13 cellular contexts compared by ENCODE assay signal in the genomic region with DNA sequence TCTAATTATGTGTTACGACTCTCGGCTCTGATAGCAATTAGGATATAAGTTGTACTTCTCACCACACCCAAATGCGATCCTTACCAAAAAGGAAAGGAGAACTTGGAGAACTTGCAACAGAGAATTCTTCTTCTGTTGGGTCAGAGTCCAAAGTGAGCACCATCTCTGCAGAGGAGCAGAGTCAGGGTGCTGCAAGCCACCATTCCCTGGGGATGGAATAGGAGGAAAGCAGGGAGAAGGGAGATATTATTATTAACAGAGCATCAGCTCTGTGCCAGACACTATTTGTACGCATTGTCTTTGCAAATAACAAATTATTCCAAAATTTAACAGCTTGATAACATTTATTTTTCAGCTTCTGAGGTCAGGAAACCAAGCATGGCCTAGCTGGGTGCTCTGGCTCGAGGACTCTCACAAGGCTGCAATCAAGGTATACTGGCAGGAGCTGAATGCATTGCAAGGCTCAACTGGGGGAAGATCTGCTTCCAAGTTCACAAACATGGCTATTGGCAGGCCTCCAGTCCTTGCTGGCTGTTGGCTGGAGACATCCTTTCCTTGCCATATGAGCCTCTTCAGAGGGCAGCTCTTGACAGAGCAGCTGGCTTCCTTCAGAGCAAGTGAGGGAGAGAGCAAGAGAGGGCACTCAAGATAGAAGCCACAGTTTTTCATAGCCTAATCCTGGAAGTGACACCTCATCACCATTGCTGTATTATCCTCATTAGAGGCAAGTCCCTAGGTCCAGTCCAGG.
DNase-seq lines count a peak whose midpoint lies in the region; ATAC-seq and TF ChIP-seq lines count a peak whose summit lies in the region.
"Had no signal": no experiment of that assay in that cellular context is flagged by ENCODE, and none has a peak within 500 bp of the region (broad histone marks: within the 10 kb centered on the region; RNA-seq: fewer than 3 reads in every experiment).

No MANE protein-coding gene starts in this region.

- H3K9me3 ChIP-seq in MG63 (no peaks in the 10 kb centered on the region), body of pancreas (no peaks in the 10 kb centered on the region), stomach (no peaks in the 10 kb centered on the region)

- TF ChIP-seq EP300 in stomach (IDR thresholded peaks at IDR 0.05): no peak

- intact Hi-C loops in body of pancreas (cut with DNase I) (no loop called here), left colon (cut with DNase I, micrococcal nuclease) (no loop called here), stomach (cut with DNase I; ENCODE audit: low total_unique reads) (no loop called here)

- WGBS in body of pancreas, 2 donors: 69 to 70% methylated on average over 5 of the region's 5 CpGs
- 60 to 74% (median 70%) methylated on average over 5 of the region's 5 CpGs for WGBS in stomach, 5 donors

- TF ChIP-seq CTCF in body of pancreas (IDR thresholded peaks at IDR 0.05): no peak
- TF ChIP-seq CTCF in stomach (IDR thresholded peaks at IDR 0.05): no peak

- H3K27ac ChIP-seq in body of pancreas (no peak overlapping the region), stomach (peak overlapping the region in 1 of 5 donors; percentile 8)
- H3K27ac ChIP-seq: HL-60 had no signal

- H3K4me3 ChIP-seq in MG63: no peak overlapping the region
- H3K4me3 ChIP-seq in body of pancreas: no peak overlapping the region
- H3K4me3 ChIP-seq in stomach: no peak overlapping the region

- no peak for TF ChIP-seq POLR2A in body of pancreas (IDR thresholded peaks at IDR 0.05)
- TF ChIP-seq POLR2A in stomach (IDR thresholded peaks at IDR 0.05): no peak

- DNase-seq in MG63 (peak; percentile 71), body of pancreas (peak; percentile 3 to 30 (median 16)), left colon (peak; percentile 40 to 66), stomach (peak; percentile 41), germinal center (ENCODE audit: low spot score) (no peak)
- DNase-seq in activated naive CD4-positive, alpha-beta T cell treated with Interleukin-2 at 50 U/mL for 16 hours: no peak
- no peak for DNase-seq in activated CD8-positive, alpha-beta memory T cell treated with anti-CD3 and anti-CD28 coated beads, Interleukin-2, amount 50 U/mL, for 4 hours
- DNase-seq: activated CD4-positive, alpha-beta T cell treated with anti-CD3 and anti-CD28 coated beads for 4 hours; erythroblast; naive B cell; SIG-M5 had no signal

- H3K27me3 ChIP-seq in MG63 (no peaks in the 10 kb centered on the region), body of pancreas (no peaks in the 10 kb centered on the region), stomach (no peaks in the 10 kb centered on the region)

- no peaks in the 10 kb centered on the region for H3K36me3 ChIP-seq in MG63
- no peaks in the 10 kb centered on the region for H3K36me3 ChIP-seq in body of pancreas (replicated peaks in 1 of 2; ENCODE audit: insufficient read depth in 1 of 2, low read depth in 2 of 2)
- H3K36me3 ChIP-seq in stomach: no peaks in the 10 kb centered on the region

- ATAC-seq in body of pancreas (no peak), left colon (no peak)
- ATAC-seq: HCT116 had no signal

- H3K4me1 ChIP-seq in body of pancreas (no peaks in the 10 kb centered on the region), stomach (peaks cover 0 to 20% (median 6%) of the 10 kb centered on the region in 4 donors)

Comparison
In these comparisons a context has a peak if more than half of its experiments do, and no peak if none do; other contexts are left out.
1. DNase-seq: peak in MG63 (single experiment), body of pancreas (4 of 4), left colon (2 of 2) and stomach (single experiment); none in activated naive CD4-positive, alpha-beta T cell treated with Interleukin-2 at 50 U/mL for 16 hours (single experiment), germinal center (single experiment) and activated CD8-positive, alpha-beta memory T cell treated with anti-CD3 and anti-CD28 coated beads, Interleukin-2, amount 50 U/mL, for 4 hours (single experiment).